8 cellular contexts compared by ENCODE assay signal in the genomic region with DNA sequence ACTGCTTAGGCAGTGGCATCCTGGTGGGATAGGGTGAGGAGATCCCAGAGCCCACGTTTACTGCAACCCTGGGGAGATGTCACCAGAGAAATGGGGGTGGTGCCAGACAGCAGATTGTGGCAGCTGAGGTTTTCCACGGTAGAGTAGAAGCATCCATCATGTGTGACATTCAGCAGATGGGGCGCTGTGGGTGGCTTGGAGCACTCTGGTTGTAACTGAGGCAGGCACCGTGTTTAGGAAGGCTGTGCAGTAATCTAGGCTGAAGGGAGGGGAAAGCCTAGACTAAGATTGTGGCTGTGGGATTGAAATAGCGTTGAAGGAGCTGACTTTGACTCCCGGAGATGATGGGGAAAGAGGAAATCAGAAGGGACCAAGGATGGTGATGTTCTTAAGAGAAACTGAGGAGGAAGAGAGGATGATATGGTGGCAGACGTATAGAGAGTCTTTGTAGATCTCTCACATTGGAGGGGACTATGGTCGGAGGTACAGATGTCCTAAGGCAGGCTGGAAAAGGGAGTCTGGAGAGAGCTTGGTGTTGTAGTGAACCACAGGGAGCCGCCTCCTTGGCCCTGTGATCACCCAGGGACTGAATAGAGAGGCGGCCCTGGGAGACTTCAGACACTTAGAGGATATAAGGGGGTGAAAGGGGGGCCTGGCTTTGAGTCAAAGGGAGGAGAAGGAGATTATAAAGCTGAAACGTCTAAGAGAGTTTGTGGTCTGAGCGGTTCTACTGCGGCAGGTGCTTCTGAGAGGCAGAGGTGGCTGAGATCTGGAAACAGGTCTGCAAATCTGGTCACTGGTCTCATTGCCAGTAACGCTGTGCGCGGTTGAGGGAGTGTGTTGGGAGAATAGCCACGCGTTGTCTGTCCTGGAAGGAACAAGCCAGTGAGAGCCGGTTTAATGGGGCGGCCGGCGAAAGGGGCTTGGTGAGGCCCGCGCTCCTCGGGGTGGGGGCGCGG. TPM values are rescaled to one million over a fixed set of nuclear protein-coding genes. Genes with fewer than 3 reads are reported as not detected.
A peak's percentile ranks its signal among the peaks of the same experiment; 100 is the strongest.
DNase-seq lines count a peak whose midpoint lies in the region; ATAC-seq, FAIRE-seq and TF ChIP-seq lines count a peak whose summit lies in the region.

No MANE protein-coding gene starts in this region.

- DNase-seq in CD14-positive monocyte (ENCODE audit: low spot score) (no peak), OCI-LY7 (ENCODE audit: low spot score) (peak; percentile 54), adrenal gland (peak; percentile 42 to 65 (median 57)), iris pigment epithelial cell (ENCODE audit: low read depth) (peak; percentile 30), NCI-H2227 treated with DMSO at 0.1 percent for 48 hours (lab: John Stamatoyannopoulos, UW) (no peak), D721Med (ENCODE audit: insufficient read length, low spot score) (no peak)
- DNase-seq in stimulated activated CD4-positive, alpha-beta T cell treated with anti-CD3 and anti-CD28 coated beads, Interleukin-12 subunit alpha, Interleukin-12 subunit beta, amount 100 ng/mL, for 4 hours = peak; percentile 17

- peak overlapping the region; percentile 0 to 98 (median 82) for H3K27ac Mint-ChIP-seq in CD14-positive monocyte

- H3K9me3 ChIP-seq in OCI-LY7 (ENCODE audit: low read length) = no peaks in the 10 kb centered on the region
- no peaks in the 10 kb centered on the region for H3K9me3 ChIP-seq in adrenal gland (replicated peaks in 1 of 3)

- H4K20me1 ChIP-seq in OCI-LY7 (ENCODE audit: insufficient read depth, low read length) = peaks cover 15% of the 10 kb centered on the region; the same call in 1 of the 2 replicates

- peaks cover 8% of the 10 kb centered on the region in 2 donors for H3K36me3 Mint-ChIP-seq in CD14-positive monocyte

- H3K27ac ChIP-seq in OCI-LY7 (ENCODE audit: low read depth, low read length, poor library complexity, severe bottlenecking) = peak overlapping the region; percentile 50
- H3K27ac ChIP-seq in adrenal gland = peak overlapping the region; percentile 66 to 98 (median 89)

- TF ChIP-seq CTCF in CD14-positive monocyte (IDR thresholded peaks at IDR 0.05) (no peak), OCI-LY7 (conservative IDR thresholded peaks at IDR 0.05; ENCODE audit: low read length) (peak; percentile 51; the same call in 1 of the 2 replicates), adrenal gland (IDR thresholded peaks at IDR 0.05) (no peak), D721Med (IDR thresholded peaks at IDR 0.05; ENCODE audit: insufficient read depth, missing control alignments) (no peak)

- peaks cover 25% of the 10 kb centered on the region for H3K4me1 ChIP-seq in OCI-LY7 (ENCODE audit: insufficient read depth, low read length, poor library complexity, severe bottlenecking)
- H3K4me1 ChIP-seq in adrenal gland (replicated peaks in 1 of 2) = peaks cover 29 to 48% of the 10 kb centered on the region in 2 donors

- ATAC-seq in GM21576 (IDR thresholded peaks at IDR 0.05; ENCODE audit: unreplicated experiment) = peak; percentile 3

- no peaks in the 10 kb centered on the region for H3K27me3 ChIP-seq in adrenal gland

- peak overlapping the region; percentile 98 to 99 for H3K4me3 Mint-ChIP-seq in CD14-positive monocyte

- H3K27me3 Mint-ChIP-seq in CD14-positive monocyte (ENCODE audit: low read depth in 3 of 3) = peaks cover 0 to 5% (median 3%) of the 10 kb centered on the region in 3 donors

- peaks cover 73% of the 10 kb centered on the region for H3K4me1 Mint-ChIP-seq in CD14-positive monocyte

- no peaks in the 10 kb centered on the region for H3K9me2 ChIP-seq in OCI-LY7 (ENCODE audit: insufficient read depth, low read length)

- no TSS peak for BruUV-seq in OCI-LY7 (replicated peaks; lab: Mats Ljungman, UMichigan)

- H2AFZ ChIP-seq in OCI-LY7 (ENCODE audit: low read length) = peak overlapping the region; percentile 44; the same call in 1 of the 2 replicates

- POLR2A ChIA-PET in OCI-LY7 (lab: Charles Lee) = interaction anchor here (1.3 kb wide), 1 partner anchor 58 kb away, joined by 3 read pairs; no protein-coding TSS in a partner anchor

- peak overlapping the region; percentile 79 for H3K4me3 ChIP-seq in OCI-LY7 (ENCODE audit: low read depth, low read length, poor library complexity, severe bottlenecking)
- H3K4me3 ChIP-seq in adrenal gland = peak overlapping the region in 2 of 4 donors; percentile 68 to 82

- peaks cover 17% of the 10 kb centered on the region for H3K36me3 ChIP-seq in OCI-LY7 (ENCODE audit: insufficient read depth, low read length)
- no peaks in the 10 kb centered on the region for H3K36me3 ChIP-seq in adrenal gland (replicated peaks in 1 of 2)

- TF ChIP-seq POLR2A in adrenal gland (IDR thresholded peaks at IDR 0.05) = no peak

- no peak for FAIRE-seq in D721Med (lab: Jason Lieb, UNC)

- intact Hi-C loops in CD14-positive monocyte (cut with micrococcal nuclease) = loop anchor here in 1 of 2 donors (1.0 kb wide), 1 partner anchor 130 kb away; a partner anchor contains a TSS
- intact Hi-C loops in OCI-LY7 (cut with micrococcal nuclease; ENCODE audit: unreplicated experiment) = loop anchor here (5.0 to 10.0 kb wide), 2 partner anchors 140 to 182 kb away; a partner anchor contains a TSS
- intact Hi-C loops in adrenal gland (cut with DNase I) = no loop called here

- H3K4me2 ChIP-seq in OCI-LY7 (ENCODE audit: low read length) = peak overlapping the region; percentile 99

- H3K9me3 Mint-ChIP-seq in CD14-positive monocyte = peaks cover 0 to 2% (median 0%) of the 10 kb centered on the region in 7 donors

- WGBS in adrenal gland, 4 donors = 10 to 12% (median 12%) methylated on average over 17 to 27 of the region's 27 CpGs

- H3K79me2 ChIP-seq in OCI-LY7 (ENCODE audit: insufficient read depth, low read depth, low read length) = peaks cover 61% of the 10 kb centered on the region

- CTCF ChIA-PET in OCI-LY7 (lab: Charles Lee; ENCODE audit: unreplicated experiment) = interaction anchor here (0.5 to 0.9 kb wide), 2 partner anchors 40 to 404 kb away, joined by 3 read pairs; no protein-coding TSS in a partner anchor

RNA-seq across cellular contexts. Expression of a gene that starts 0.8 kb away (rescaled TPM):
- 1 to 10 TPM; 5.6 to 6.9 TPM for polyA plus RNA-seq in CD14-positive monocyte
- total RNA-seq in OCI-LY7 (2014; rRNA removed; shearing (Covaris generic)) = 11.9 and 15.3 TPM in 2 replicates
- 8.3 and 9.9 TPM in 2 replicates for total RNA-seq in OCI-LY7 (2022)
- 10 to 100 TPM; 12.2 to 43.4 (median 26.7) TPM for total RNA-seq in adrenal gland
- polyA plus RNA-seq in adrenal gland = 10 to 100 TPM; 36.0 to 66.0 (median 45.6) TPM

RNA-seq across cellular contexts. Expression of a gene that starts 45.6 kb away (rescaled TPM):
- polyA plus RNA-seq in CD14-positive monocyte (1,000 to 10,000 TPM; 6,126 to 6,999 TPM), adrenal gland (1,000 to 10,000 TPM in 1 of 3 donors, 100 to 1,000 TPM in 2; 615 to 1,099 (median 618) TPM)
- total RNA-seq in OCI-LY7 (2014; rRNA removed; shearing (Covaris generic)) = 223 and 258 TPM in 2 replicates
- total RNA-seq in OCI-LY7 (2022) (238 and 309 TPM in 2 replicates), adrenal gland (1,000 to 10,000 TPM; 1,067 to 3,150 (median 1,272) TPM)

Comparison
In these comparisons a context has a peak if more than half of its experiments do, and no peak if none do; other contexts are left out.
1. DNase-seq: peak in OCI-LY7 (single experiment), adrenal gland (7 of 7), iris pigment epithelial cell (single experiment) and stimulated activated CD4-positive, alpha-beta T cell treated with anti-CD3 and anti-CD28 coated beads, Interleukin-12 subunit alpha, Interleukin-12 subunit beta, amount 100 ng/mL, for 4 hours (single experiment); none in CD14-positive monocyte (single experiment), NCI-H2227 treated with DMSO at 0.1 percent for 48 hours (single experiment) and D721Med (single experiment).